In the genomic region with DNA sequence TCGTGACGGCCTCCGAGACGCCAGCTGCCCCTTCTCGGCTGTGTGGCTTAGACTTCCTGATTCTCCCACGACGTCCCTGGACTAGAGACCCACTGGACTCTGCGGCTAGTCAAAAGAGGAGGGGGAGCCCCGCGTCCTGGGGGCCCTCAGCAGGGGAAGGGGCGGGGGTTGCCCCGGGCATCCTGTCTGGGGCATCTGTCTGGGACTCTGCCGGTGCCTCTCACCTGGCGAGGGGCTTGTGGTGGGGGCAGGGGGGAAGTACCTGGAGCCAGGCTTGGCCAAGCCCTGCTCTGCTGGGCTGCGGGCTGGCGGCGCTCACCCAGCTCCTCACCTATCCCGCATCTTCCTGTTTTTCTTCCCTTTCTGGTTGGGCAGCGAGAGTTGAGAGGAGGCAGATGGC, we compare ENCODE assay signal across 19 cellular contexts. TPM values are rescaled to one million over a fixed set of nuclear protein-coding genes. Genes with fewer than 3 reads are reported as not detected.
DNase-seq lines count a peak whose midpoint lies in the region; ATAC-seq, FAIRE-seq and TF ChIP-seq lines count a peak whose summit lies in the region.
"Not testable (repeated sequence)": the region's sequence is repeated elsewhere in the genome, so short reads cannot be mapped to it uniquely, and the experiment has no call there.
"Had no signal": no experiment of that assay in that cellular context is flagged by ENCODE, and none has a peak within 500 bp of the region (broad histone marks: within the 10 kb centered on the region; RNA-seq: fewer than 3 reads in every experiment).

No MANE protein-coding gene starts in this region.

- H3K9me3 ChIP-seq in A549; ES-I3 (ENCODE audit: control insufficient read depth, insufficient read depth, low read length); neural progenitor cell (ENCODE audit: low read depth): not testable (repeated sequence)

- H2AFZ ChIP-seq in neural progenitor cell (replicated peaks) = not testable (repeated sequence)

- not testable (repeated sequence) for H4K20me1 ChIP-seq in neural progenitor cell (ENCODE audit: low read depth)

- not testable (repeated sequence) for H3K79me2 ChIP-seq in neural progenitor cell (ENCODE audit: low read depth)

- not testable (repeated sequence) for H3F3A ChIP-seq in neural progenitor cell (ENCODE audit: low read depth)

- H3K27me3 Mint-ChIP-seq in activated T-cell treated with anti-CD3 and anti-CD28 coated beads, Interleukin-2, amount 50 U/mL, for 72 hours (ENCODE audit: low read depth) = peaks cover 34% of the 10 kb centered on the region
- peaks cover 44% of the 10 kb centered on the region for H3K27me3 Mint-ChIP-seq in dendritic cell treated with granulocyte-macrophage colony-stimulating factor and Interleukin-4, amounts not matched to agents 40 ng/mL and 50 ng/mL, for 4 days
- peaks cover 36% of the 10 kb centered on the region for H3K27me3 Mint-ChIP-seq in neural progenitor cell (ENCODE audit: insufficient read depth, low read depth)
- H3K27me3 Mint-ChIP-seq in stimulated activated naive CD8-positive, alpha-beta T cell treated with anti-CD3 and anti-CD28 coated beads, Interleukin-15, amount 100 ng/mL, for 72 hours = peaks cover 57% of the 10 kb centered on the region

- POLR2A ChIA-PET in A549 (lab: Yijun Ruan, JAX) = not testable (repeated sequence)

- H3K9ac ChIP-seq in ES-I3 (ENCODE audit: low read depth, low read length) = peak overlapping the region; percentile 25; the same call in 1 of the 2 replicates
- not testable (repeated sequence) for H3K9ac ChIP-seq in neural progenitor cell

- intact Hi-C loops in dendritic cell treated with granulocyte-macrophage colony-stimulating factor and Interleukin-4, amounts not matched to agents 40 ng/mL and 50 ng/mL, for 4 days (cut with micrococcal nuclease) = not testable (repeated sequence)

- CTCF ChIA-PET in A549 (lab: Yijun Ruan, JAX) = interaction anchor here (0.6 to 1.6 kb wide), 12 partner anchors 9 to 793 kb away, joined by 3 to 8 read pairs (median 4); no protein-coding TSS in a partner anchor

- not testable (repeated sequence) for TF ChIP-seq EP300 in A549 (IDR thresholded peaks at IDR 0.05)

- TF ChIP-seq RAD21 in A549 (conservative IDR thresholded peaks at IDR 0.05 in 1 of 2, IDR thresholded peaks at IDR 0.05 in 1 of 2) = not testable (repeated sequence)

- peak overlapping the region; percentile 47 to 53 for H3K4me3 Mint-ChIP-seq in activated T-cell treated with anti-CD3 and anti-CD28 coated beads, Interleukin-2, amount 50 U/mL, for 72 hours
- H3K4me3 Mint-ChIP-seq in dendritic cell treated with granulocyte-macrophage colony-stimulating factor and Interleukin-4, amounts not matched to agents 40 ng/mL and 50 ng/mL, for 4 days = peak overlapping the region; percentile 42
- peak overlapping the region; percentile 68 for H3K4me3 Mint-ChIP-seq in neural progenitor cell
- H3K4me3 Mint-ChIP-seq in stimulated activated naive CD8-positive, alpha-beta T cell treated with anti-CD3 and anti-CD28 coated beads, Interleukin-15, amount 100 ng/mL, for 72 hours = peak overlapping the region; percentile 43 to 71

- peaks cover 26% of the 10 kb centered on the region for H3K27me3 ChIP-seq in neural progenitor cell

- not testable (repeated sequence) for H3K4me1 ChIP-seq in A549; ES-I3 (ENCODE audit: insufficient read depth, low read length); neural progenitor cell

- H3K4me2 ChIP-seq in A549 (peak overlapping the region; percentile 90), neural progenitor cell (peak overlapping the region; percentile 68)

- not testable (repeated sequence) for TF ChIP-seq POLR2A in A549 (IDR thresholded peaks at IDR 0.05; ENCODE audit: low read length)

- DNase-seq in A549 (ENCODE audit: low read depth in 1 of 2, low spot score in 1 of 2); activated T-cell treated with anti-CD3 and anti-CD28 coated beads, Interleukin-2, amount 50 U/mL, for 72 hours; neural progenitor cell (ENCODE audit: low spot score); stimulated activated naive CD8-positive, alpha-beta T cell treated with anti-CD3 and anti-CD28 coated beads, Interleukin-15, amount 100 ng/mL, for 72 hours: not testable (repeated sequence)
- peak; percentile 53 for DNase-seq in OCI-M1 (lab: John Stamatoyannopoulos, UW)
- DNase-seq in iPS-NIHi7 (ENCODE audit: extremely low spot score) = peak; percentile 5

- not testable (repeated sequence) for H3K4me1 Mint-ChIP-seq in activated T-cell treated with anti-CD3 and anti-CD28 coated beads, Interleukin-2, amount 50 U/mL, for 72 hours (ENCODE audit: low read depth); dendritic cell treated with granulocyte-macrophage colony-stimulating factor and Interleukin-4, amounts not matched to agents 40 ng/mL and 50 ng/mL, for 4 days (ENCODE audit: low read depth); neural progenitor cell
- H3K4me1 Mint-ChIP-seq in stimulated activated naive CD8-positive, alpha-beta T cell treated with anti-CD3 and anti-CD28 coated beads, Interleukin-15, amount 100 ng/mL, for 72 hours = peaks cover 15% of the 10 kb centered on the region

- not testable (repeated sequence) for H3K27ac Mint-ChIP-seq in activated T-cell treated with anti-CD3 and anti-CD28 coated beads, Interleukin-2, amount 50 U/mL, for 72 hours; dendritic cell treated with granulocyte-macrophage colony-stimulating factor and Interleukin-4, amounts not matched to agents 40 ng/mL and 50 ng/mL, for 4 days; neural progenitor cell; stimulated activated naive CD8-positive, alpha-beta T cell treated with anti-CD3 and anti-CD28 coated beads, Interleukin-15, amount 100 ng/mL, for 72 hours

- 73% methylated on average over 4 of the region's 19 CpGs for WGBS in A549 (ENCODE audit: missing lambda C conversion rate)

- H3K9me3 Mint-ChIP-seq in activated T-cell treated with anti-CD3 and anti-CD28 coated beads, Interleukin-2, amount 50 U/mL, for 72 hours; dendritic cell treated with granulocyte-macrophage colony-stimulating factor and Interleukin-4, amounts not matched to agents 40 ng/mL and 50 ng/mL, for 4 days; neural progenitor cell; stimulated activated naive CD8-positive, alpha-beta T cell treated with anti-CD3 and anti-CD28 coated beads, Interleukin-15, amount 100 ng/mL, for 72 hours: not testable (repeated sequence)

- FAIRE-seq in A549 (lab: Jason Lieb, UNC) = not testable (repeated sequence)

- peak overlapping the region; percentile 38; the same call in 1 of the 3 replicates for H3K4me3 ChIP-seq in A549
- peak overlapping the region; percentile 48 for H3K4me3 ChIP-seq in neural progenitor cell

- H3K36me3 Mint-ChIP-seq in activated T-cell treated with anti-CD3 and anti-CD28 coated beads, Interleukin-2, amount 50 U/mL, for 72 hours (ENCODE audit: insufficient read depth in 2 of 2); dendritic cell treated with granulocyte-macrophage colony-stimulating factor and Interleukin-4, amounts not matched to agents 40 ng/mL and 50 ng/mL, for 4 days (ENCODE audit: low read depth); neural progenitor cell: not testable (repeated sequence)

- not testable (repeated sequence) for TF ChIP-seq CTCF in A549 (IDR thresholded peaks at IDR 0.05); neural progenitor cell (IDR thresholded peaks at IDR 0.05)

- not testable (repeated sequence) for ATAC-seq in A549; activated T-cell treated with anti-CD3 and anti-CD28 coated beads, Interleukin-2, amount 50 U/mL, for 72 hours (replicated peaks in 1 of 2); stimulated activated naive CD8-positive, alpha-beta T cell treated with anti-CD3 and anti-CD28 coated beads, Interleukin-15, amount 100 ng/mL, for 72 hours

- not testable (repeated sequence) for H3K36me3 ChIP-seq in ES-I3 (ENCODE audit: insufficient read depth, low read length); neural progenitor cell

- H3K27ac ChIP-seq in A549, neural progenitor cell: not testable (repeated sequence)

RNA-seq across cellular contexts. Expression of a gene that starts 57.2 kb away (rescaled TPM):
- polyA plus RNA-seq in A549 (2011; rRNA removed) (not detected in 2 replicates), A549 (2017; fragmentation: RNase III; extraction: RNeasy Plus Mini Kit Qiagen cat#74134 plus additional on column Dnase treatment) (not detected in 3 replicates)
- polyA plus RNA-seq in A549 (2012; cell fraction: cytosol; rRNA removed) = not detected in 2 replicates
- not detected in 2 replicates for polyA plus RNA-seq in A549 (2012; cell fraction: nucleus; rRNA removed)
- not detected in 2 replicates for polyA minus RNA-seq in A549 (2011; rRNA and poly(A)+ RNA removed)
- not detected for total RNA-seq in activated T-cell treated with anti-CD3 and anti-CD28 coated beads, Interleukin-2, amount 50 U/mL, for 72 hours
- not detected in 2 replicates for total RNA-seq in neural progenitor cell (ENCODE audit: low replicate concordance)
- total RNA-seq: activated CD4-positive, alpha-beta memory T cell treated with anti-CD3 and anti-CD28 coated beads for 36 hours; cerebellum; glomerular endothelial cell; GM23248; HepG2; lung; occipital lobe; renal cortical epithelial cell; skeletal muscle tissue; upper lobe of left lung had no signal
- polyA plus RNA-seq: adipose tissue, GM23248, HepG2, lung had no signal
